19 cellular contexts compared by ENCODE assay signal in the genomic region with DNA sequence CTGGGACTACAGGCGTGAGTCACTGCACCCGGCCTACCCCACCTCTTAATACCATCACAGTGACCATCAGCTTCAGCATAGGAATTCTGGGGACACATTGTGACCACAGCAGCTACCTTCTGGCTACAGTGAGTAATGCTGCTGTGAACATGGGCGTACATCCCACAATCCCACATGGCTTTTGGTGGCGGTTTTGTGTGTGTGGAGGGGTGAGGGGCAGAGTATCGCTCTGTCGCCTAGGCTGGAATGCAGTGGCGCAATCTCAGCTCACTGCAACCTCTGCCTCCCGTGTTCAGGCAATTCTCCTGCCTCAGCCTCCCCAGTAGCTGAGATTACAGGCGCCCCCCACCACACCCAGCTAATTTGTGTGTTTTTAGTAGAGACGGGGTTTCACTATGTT. TPM values are rescaled to one million over a fixed set of nuclear protein-coding genes. Genes with fewer than 3 reads are reported as not detected.
"Had no signal": no experiment of that assay in that cellular context is flagged by ENCODE, and none has a peak within 500 bp of the region (broad histone marks: within the 10 kb centered on the region; RNA-seq: fewer than 3 reads in every experiment).

No MANE protein-coding gene starts in this region.

RNA-seq across cellular contexts. Expression of a gene that starts 9.6 kb away (rescaled TPM):
- total RNA-seq: dermis microvascular lymphatic vessel endothelial cell; esophagus mucosa; esophagus squamous epithelium; gastrocnemius medialis; glomerular endothelial cell; kidney epithelial cell; left cardiac atrium; left lung; left ventricle myocardium superior; lower leg skin; lower lobe of right lung; lung microvascular endothelial cell; mesenteric fat pad; mesothelial cell of epicardium; mucosa of descending colon; myocyte; naive thymus-derived CD8-positive, alpha-beta T cell had no signal
- polyA plus RNA-seq: heart right ventricle; keratinocyte; naive thymus-derived CD8-positive, alpha-beta T cell had no signal

RNA-seq across cellular contexts. Expression of a gene that starts 13.9 kb away (rescaled TPM):
- total RNA-seq: esophagus mucosa; esophagus squamous epithelium; glomerular endothelial cell; kidney epithelial cell; left lung; lower lobe of right lung; mesenteric fat pad; mesothelial cell of epicardium; mucosa of descending colon; naive thymus-derived CD8-positive, alpha-beta T cell had no signal
- polyA plus RNA-seq: keratinocyte; naive thymus-derived CD8-positive, alpha-beta T cell had no signal
